ENCODE assay signal across 21 cellular contexts in genomic region chr12:64746663-64747062, GRCh38. TPM values are rescaled to one million over a fixed set of nuclear protein-coding genes. Genes with fewer than 3 reads are reported as not detected.
DNase-seq lines count a peak whose midpoint lies in the region; ATAC-seq, FAIRE-seq and TF ChIP-seq lines count a peak whose summit lies in the region.
"Had no signal": no experiment of that assay in that cellular context is flagged by ENCODE, and none has a peak within 500 bp of the region (broad histone marks: within the 10 kb centered on the region; RNA-seq: fewer than 3 reads in every experiment).

No MANE protein-coding gene starts in this region.

- H3K27ac ChIP-seq in ACC112 (ENCODE audit: low read depth, low read length): peak overlapping the region; percentile 71
- H3K27ac ChIP-seq: ovary had no signal

- no peak overlapping the region for H3K4me3 Mint-ChIP-seq in T-helper 17 cell
- no peak overlapping the region for H3K4me3 Mint-ChIP-seq in activated CD4-positive, alpha-beta T cell treated with anti-CD3 and anti-CD28 coated beads, Interleukin-2, amount 10 ng/mL, durations not matched to agents 7 days and 5 days
- H3K4me3 Mint-ChIP-seq: activated CD8-positive, alpha-beta memory T cell treated with anti-CD3 and anti-CD28 coated beads, Interleukin-2, amount 10 ng/mL, durations not matched to agents 7 days and 5 days; brain; effector memory CD8-positive, alpha-beta T cell; T-cell had no signal

- H3K9me3 Mint-ChIP-seq in activated CD4-positive, alpha-beta T cell treated with anti-CD3 and anti-CD28 coated beads, Interleukin-2, amount 10 ng/mL, durations not matched to agents 7 days and 5 days: no peaks in the 10 kb centered on the region
- H3K9me3 Mint-ChIP-seq: brain; effector memory CD8-positive, alpha-beta T cell; T-cell had no signal

- POLR2A ChIA-PET in activated CD4-positive, alpha-beta T cell treated with anti-CD3 and anti-CD28 coated beads, Interleukin-2, amount 10 ng/mL, durations not matched to agents 7 days and 5 days (lab: Charles Lee): no interaction called here

- no peak for ATAC-seq in T-helper 17 cell
- no peak for ATAC-seq in GM21526 (IDR thresholded peaks at IDR 0.05; ENCODE audit: low FRiP score, unreplicated experiment)
- ATAC-seq: activated CD8-positive, alpha-beta memory T cell treated with anti-CD3 and anti-CD28 coated beads, Interleukin-2, amount 10 ng/mL, durations not matched to agents 7 days and 5 days; effector memory CD8-positive, alpha-beta T cell; HCT116; heart left ventricle; mucosa of descending colon; T-cell had no signal

- H3K36me3 ChIP-seq in ACC112 (ENCODE audit: insufficient read depth, low read length): peaks cover 36% of the 10 kb centered on the region
- H3K36me3 ChIP-seq: ovary had no signal

- H3K4me3 ChIP-seq in ACC112 (ENCODE audit: low read depth, low read length): peak overlapping the region; percentile 10; the same call in 1 of the 2 replicates
- H3K4me3 ChIP-seq: heart left ventricle, mucosa of descending colon, ovary had no signal

- H3K36me3 Mint-ChIP-seq in T-helper 17 cell (ENCODE audit: low read depth): peaks cover 6% of the 10 kb centered on the region
- peaks cover 44% of the 10 kb centered on the region for H3K36me3 Mint-ChIP-seq in activated CD4-positive, alpha-beta T cell treated with anti-CD3 and anti-CD28 coated beads, Interleukin-2, amount 10 ng/mL, durations not matched to agents 7 days and 5 days (ENCODE audit: low read depth)

- no peak for TF ChIP-seq POLR2A in GM12892 (IDR thresholded peaks at IDR 0.05; ENCODE audit: low read depth, low read length)

- peaks cover 3% of the 10 kb centered on the region for H3K79me2 ChIP-seq in ACC112 (ENCODE audit: control insufficient read depth, insufficient read depth, low read length, unreplicated experiment)

- peak overlapping the region; percentile 14 for H3K27ac Mint-ChIP-seq in T-helper 17 cell
- H3K27ac Mint-ChIP-seq in activated CD4-positive, alpha-beta T cell treated with anti-CD3 and anti-CD28 coated beads, Interleukin-2, amount 10 ng/mL, durations not matched to agents 7 days and 5 days: no peak overlapping the region
- H3K27ac Mint-ChIP-seq: activated CD8-positive, alpha-beta memory T cell treated with anti-CD3 and anti-CD28 coated beads, Interleukin-2, amount 10 ng/mL, durations not matched to agents 7 days and 5 days; effector memory CD8-positive, alpha-beta T cell; T-cell had no signal

- peaks cover 37% of the 10 kb centered on the region for H3K4me1 ChIP-seq in ACC112 (ENCODE audit: control insufficient read depth, insufficient read depth, low read length, unreplicated experiment)

- no peak for FAIRE-seq in GM12892 (lab: Jason Lieb, UNC)
- FAIRE-seq: RCC 7860 had no signal

- H3K9me3 ChIP-seq in T-helper 17 cell (ENCODE audit: control insufficient read depth, low read length, poor library complexity, severe bottlenecking): no peaks in the 10 kb centered on the region
- H3K9me3 ChIP-seq: heart left ventricle, mucosa of descending colon, ovary had no signal

- no peak overlapping the region for H2AFZ ChIP-seq in ACC112 (ENCODE audit: low read length, unreplicated experiment)

- H3K27me3 Mint-ChIP-seq in T-helper 17 cell: no peaks in the 10 kb centered on the region
- no peaks in the 10 kb centered on the region for H3K27me3 Mint-ChIP-seq in activated CD4-positive, alpha-beta T cell treated with anti-CD3 and anti-CD28 coated beads, Interleukin-2, amount 10 ng/mL, durations not matched to agents 7 days and 5 days
- H3K27me3 Mint-ChIP-seq: activated CD8-positive, alpha-beta memory T cell treated with anti-CD3 and anti-CD28 coated beads, Interleukin-2, amount 10 ng/mL, durations not matched to agents 7 days and 5 days; brain; effector memory CD8-positive, alpha-beta T cell; T-cell had no signal

- DNase-seq in HCEC 1CT (peak; percentile 82), T-helper 17 cell (no peak), fibroblast of peridontal ligament (ENCODE audit: extremely low read depth) (peak; percentile 29), GM12892 (ENCODE audit: insufficient read length) (no peak), DMS153 treated with DMSO at 0.1 percent for 48 hours (lab: John Stamatoyannopoulos, UW; ENCODE audit: unreplicated experiment) (no peak)
- no peak for DNase-seq in activated CD4-positive, alpha-beta T cell treated with anti-CD3 and anti-CD28 coated beads, Interleukin-2, amount 10 ng/mL, durations not matched to agents 7 days and 5 days
- DNase-seq: activated CD8-positive, alpha-beta memory T cell treated with anti-CD3 and anti-CD28 coated beads, Interleukin-2, amount 10 ng/mL, durations not matched to agents 7 days and 5 days; effector memory CD8-positive, alpha-beta T cell; heart left ventricle; KBM-7; mucosa of descending colon; NCI-H1694 treated with DMSO at 0.1 percent for 48 hours; NCI-H510A treated with DMSO at 0.1 percent for 48 hours; ovary; stimulated activated CD4-positive, alpha-beta T cell treated with anti-CD3 and anti-CD28 coated beads, Interleukin-4, amount 100 ng/mL, for 4 hours; T-cell had no signal

- no peaks in the 10 kb centered on the region for H3K4me1 Mint-ChIP-seq in T-helper 17 cell
- H3K4me1 Mint-ChIP-seq in activated CD4-positive, alpha-beta T cell treated with anti-CD3 and anti-CD28 coated beads, Interleukin-2, amount 10 ng/mL, durations not matched to agents 7 days and 5 days: peaks cover 7% of the 10 kb centered on the region
- H3K4me1 Mint-ChIP-seq: brain had no signal

- no peaks in the 10 kb centered on the region for H3K27me3 ChIP-seq in ACC112 (ENCODE audit: insufficient read depth, low read length)
- H3K27me3 ChIP-seq: heart left ventricle, ovary had no signal

- CTCF ChIA-PET in activated CD4-positive, alpha-beta T cell treated with anti-CD3 and anti-CD28 coated beads, Interleukin-2, amount 10 ng/mL, durations not matched to agents 7 days and 5 days (lab: Charles Lee): interaction anchor here (0.5 to 1.6 kb wide), 2 partner anchors 11 to 50 kb away, joined by 3 to 4 read pairs; no protein-coding TSS in a partner anchor

RNA-seq across cellular contexts. Expression of gene GNS, which starts 12.5 kb away (rescaled TPM):
- total RNA-seq in T-helper 17 cell: 10 to 100 TPM; 21.0 to 22.4 TPM
- 15.7 TPM for polyA plus RNA-seq in GM12892 (2012; ENCODE audit: missing spikeins)
- total RNA-seq in activated CD4-positive, alpha-beta T cell treated with anti-CD3 and anti-CD28 coated beads, Interleukin-2, amount 10 ng/mL, durations not matched to agents 7 days and 5 days: 10 to 100 TPM; 25.3 to 31.3 TPM

Comparison
In these comparisons a context has a peak if more than half of its experiments do, and no peak if none do; other contexts are left out.
1. DNase-seq: peak in HCEC 1CT (single experiment) and fibroblast of peridontal ligament (single experiment); none in T-helper 17 cell (0 of 3), GM12892 (single experiment), DMS153 treated with DMSO at 0.1 percent for 48 hours (single experiment) and activated CD4-positive, alpha-beta T cell treated with anti-CD3 and anti-CD28 coated beads, Interleukin-2, amount 10 ng/mL, durations not matched to agents 7 days and 5 days (single experiment).